In the genomic region with DNA sequence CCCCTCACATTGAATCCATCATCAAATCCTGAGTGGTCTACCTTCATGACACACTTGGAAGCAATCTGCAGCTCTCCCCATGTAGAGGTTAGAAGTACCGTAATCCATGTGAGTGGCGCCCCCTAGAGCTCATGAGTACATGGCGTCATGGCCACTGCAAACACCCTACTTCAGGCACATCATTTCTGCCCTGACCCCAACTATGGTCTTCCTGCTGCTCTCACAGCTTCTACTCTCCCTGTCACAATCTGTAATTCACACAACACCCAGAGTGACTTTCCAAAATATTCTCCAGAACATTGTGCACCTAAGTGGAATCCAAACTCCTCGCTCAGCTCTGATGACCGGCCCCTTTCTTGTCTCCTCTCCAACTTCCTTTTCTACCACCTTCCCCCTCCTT, we compare ENCODE assay signal across 8 cellular contexts.
DNase-seq lines count a peak whose midpoint lies in the region; ATAC-seq and TF ChIP-seq lines count a peak whose summit lies in the region.

No MANE protein-coding gene starts in this region.

- 61% methylated on average over 5 of the region's 5 CpGs for WGBS in liver

- DNase-seq in GM12864 (ENCODE audit: low read depth) (peak; percentile 36), NAMALWA (ENCODE audit: low spot score) (peak; percentile 81), caudate nucleus (lab: John Stamatoyannopoulos, UW) (peak in 51 of 61 donors; percentile 3 to 80 (median 35))
- peak; percentile 58 for DNase-seq in stimulated activated CD8-positive, alpha-beta memory T cell treated with anti-CD3 and anti-CD28 coated beads, Interleukin-12 subunit alpha, Interleukin-12 subunit beta, amount 100 ng/mL, for 1 hour (ENCODE audit: low read depth)

- peak; percentile 77 for TF ChIP-seq CTCF in GM12864 (IDR thresholded peaks at IDR 0.05; ENCODE audit: low read depth, low read length, missing control alignments)
- peak; percentile 86 for TF ChIP-seq CTCF in WI38 (IDR thresholded peaks at IDR 0.05; ENCODE audit: low read depth, low read length)
- peak; percentile 41 for TF ChIP-seq CTCF in liver (IDR thresholded peaks at IDR 0.05; ENCODE audit: low read depth, low read length, missing input control)

- H3K36me3 ChIP-seq in liver (ENCODE audit: control insufficient read depth in 4 of 4, insufficient read depth in 3 of 4, low read depth in 1 of 4, low read length in 3 of 4): no peaks in the 10 kb centered on the region

- H3K4me1 ChIP-seq in liver (ENCODE audit: control insufficient read depth in 4 of 4, insufficient read depth in 4 of 4, low read length in 3 of 4): no peaks in the 10 kb centered on the region

- H3K9me3 ChIP-seq in liver (ENCODE audit: control insufficient read depth in 4 of 4, low read length in 3 of 4): no peaks in the 10 kb centered on the region

- no peak overlapping the region for H3K9ac ChIP-seq in liver (ENCODE audit: low read depth in 1 of 2, low read length in 2 of 2)

- peak overlapping the region; percentile 24 for H3K27ac ChIP-seq in caudate nucleus (ENCODE audit: low read depth, low read length)
- no peak overlapping the region for H3K27ac ChIP-seq in liver (ENCODE audit: low read depth in 1 of 2, low read length in 2 of 2)

- no peaks in the 10 kb centered on the region for H3K27me3 ChIP-seq in liver (ENCODE audit: control insufficient read depth in 4 of 4, insufficient read depth in 4 of 4, low read length in 3 of 4)

- TF ChIP-seq RAD21 in liver (IDR thresholded peaks at IDR 0.05): peak; percentile 58 to 81

- ATAC-seq in GM21825 (IDR thresholded peaks at IDR 0.05; ENCODE audit: unreplicated experiment): peak; percentile 76
- no peak for ATAC-seq in GM18517 (IDR thresholded peaks at IDR 0.05; ENCODE audit: unreplicated experiment)

- H3K4me3 ChIP-seq in GM12864 (ENCODE audit: low read depth, low read length) (no peak overlapping the region), WI38 (ENCODE audit: low read depth, low read length) (no peak overlapping the region), liver (ENCODE audit: low read depth in 1 of 3, low read length in 3 of 3) (no peak overlapping the region)

TF ChIP-seq in liver, 16 proteins besides CTCF, POLR2A, EP300 and RAD21:
- TF ChIP-seq SP1 (IDR thresholded peaks at IDR 0.05) (no peak), FOXA2 (IDR thresholded peaks at IDR 0.05) (no peak), TAF1 (conservative IDR thresholded peaks at IDR 0.05) (no peak), YY1 (IDR thresholded peaks at IDR 0.05) (no peak), EGR1 (IDR thresholded peaks at IDR 0.05; ENCODE audit: low read depth in 2 of 2) (no peak), HNF4A (conservative IDR thresholded peaks at IDR 0.05) (no peak), NR2F2 (IDR thresholded peaks at IDR 0.05) (no peak), JUND (IDR thresholded peaks at IDR 0.05) (no peak)
- TF ChIP-seq, protein P1, sequence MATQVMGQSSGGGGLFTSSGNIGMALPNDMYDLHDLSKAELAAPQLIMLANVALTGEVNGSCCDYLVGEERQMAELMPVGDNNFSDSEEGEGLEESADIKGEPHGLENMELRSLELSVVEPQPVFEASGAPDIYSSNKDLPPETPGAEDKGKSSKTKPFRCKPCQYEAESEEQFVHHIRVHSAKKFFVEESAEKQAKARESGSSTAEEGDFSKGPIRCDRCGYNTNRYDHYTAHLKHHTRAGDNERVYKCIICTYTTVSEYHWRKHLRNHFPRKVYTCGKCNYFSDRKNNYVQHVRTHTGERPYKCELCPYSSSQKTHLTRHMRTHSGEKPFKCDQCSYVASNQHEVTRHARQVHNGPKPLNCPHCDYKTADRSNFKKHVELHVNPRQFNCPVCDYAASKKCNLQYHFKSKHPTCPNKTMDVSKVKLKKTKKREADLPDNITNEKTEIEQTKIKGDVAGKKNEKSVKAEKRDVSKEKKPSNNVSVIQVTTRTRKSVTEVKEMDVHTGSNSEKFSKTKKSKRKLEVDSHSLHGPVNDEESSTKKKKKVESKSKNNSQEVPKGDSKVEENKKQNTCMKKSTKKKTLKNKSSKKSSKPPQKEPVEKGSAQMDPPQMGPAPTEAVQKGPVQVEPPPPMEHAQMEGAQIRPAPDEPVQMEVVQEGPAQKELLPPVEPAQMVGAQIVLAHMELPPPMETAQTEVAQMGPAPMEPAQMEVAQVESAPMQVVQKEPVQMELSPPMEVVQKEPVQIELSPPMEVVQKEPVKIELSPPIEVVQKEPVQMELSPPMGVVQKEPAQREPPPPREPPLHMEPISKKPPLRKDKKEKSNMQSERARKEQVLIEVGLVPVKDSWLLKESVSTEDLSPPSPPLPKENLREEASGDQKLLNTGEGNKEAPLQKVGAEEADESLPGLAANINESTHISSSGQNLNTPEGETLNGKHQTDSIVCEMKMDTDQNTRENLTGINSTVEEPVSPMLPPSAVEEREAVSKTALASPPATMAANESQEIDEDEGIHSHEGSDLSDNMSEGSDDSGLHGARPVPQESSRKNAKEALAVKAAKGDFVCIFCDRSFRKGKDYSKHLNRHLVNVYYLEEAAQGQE (IDR thresholded peaks at IDR 0.05): no peak
- TF ChIP-seq, protein P2, sequence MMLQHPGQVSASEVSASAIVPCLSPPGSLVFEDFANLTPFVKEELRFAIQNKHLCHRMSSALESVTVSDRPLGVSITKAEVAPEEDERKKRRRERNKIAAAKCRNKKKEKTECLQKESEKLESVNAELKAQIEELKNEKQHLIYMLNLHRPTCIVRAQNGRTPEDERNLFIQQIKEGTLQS (IDR thresholded peaks at IDR 0.05): no peak
